Comparison of ENCODE assay signal across 8 cellular contexts in the genomic region with DNA sequence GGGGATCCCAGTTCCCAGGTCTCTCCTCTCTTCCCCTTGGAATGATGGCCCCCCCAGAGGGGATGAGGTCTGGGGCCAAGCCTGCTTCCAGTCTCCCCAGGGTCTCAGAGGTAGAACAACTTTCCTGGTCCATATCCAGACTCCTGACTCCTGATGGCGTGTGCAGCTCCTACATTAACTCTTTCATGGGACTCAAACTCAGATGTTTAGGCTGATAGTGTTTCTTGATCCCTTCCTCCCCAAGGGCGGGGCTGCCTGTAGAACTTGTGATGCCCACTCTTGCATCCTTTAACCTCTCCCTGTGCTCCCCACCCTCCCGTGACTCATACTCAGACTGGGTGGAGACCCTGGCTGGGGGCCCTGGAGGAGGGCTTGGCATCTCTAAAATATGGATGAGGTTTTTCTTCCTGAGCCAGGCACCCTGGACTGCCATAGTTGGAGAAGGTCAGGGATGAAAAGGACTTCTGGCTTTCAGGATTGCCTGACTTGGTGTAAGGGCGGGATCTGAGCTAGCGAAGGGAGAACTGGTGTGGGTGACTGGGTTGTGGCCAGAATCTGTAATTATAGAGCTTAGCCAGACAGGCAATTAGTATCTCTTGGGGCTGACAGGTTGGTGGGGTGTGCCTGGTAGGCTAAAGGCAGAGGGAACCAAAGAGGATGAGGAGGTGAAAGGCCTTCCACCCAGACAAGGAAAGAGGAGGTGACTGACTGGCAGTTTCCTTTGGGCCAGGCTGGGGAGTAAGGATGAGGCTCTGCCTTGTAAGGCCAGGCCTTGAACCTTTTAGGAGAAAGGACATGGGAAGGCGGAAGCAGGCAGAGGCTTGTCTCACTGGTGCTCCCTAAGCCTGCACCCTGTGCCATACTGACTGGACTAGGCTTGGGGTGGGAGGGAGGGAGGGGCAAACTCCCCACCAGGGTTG. TPM values are rescaled to one million over a fixed set of nuclear protein-coding genes. Genes with fewer than 3 reads are reported as not detected.
A peak's percentile ranks its signal among the peaks of the same experiment; 100 is the strongest.
DNase-seq lines count a peak whose midpoint lies in the region; FAIRE-seq and TF ChIP-seq lines count a peak whose summit lies in the region.

No MANE protein-coding gene starts in this region.

- peak overlapping the region; percentile 78 for H3K27ac ChIP-seq in SJSA1

- no peak overlapping the region for H2AFZ ChIP-seq in neuron (ENCODE audit: low read depth, low read length)

- H3K4me3 ChIP-seq in SJSA1 (peak overlapping the region; percentile 95), epithelial cell of proximal tubule (ENCODE audit: low read depth, low read length) (peak overlapping the region; percentile 64), neuron (ENCODE audit: low read length) (peak overlapping the region; percentile 95)

- TF ChIP-seq CTCF in epithelial cell of proximal tubule (conservative IDR thresholded peaks at IDR 0.05; ENCODE audit: low read depth, low read length), result no peak

- FAIRE-seq in H54 (lab: Jason Lieb, UNC), result no peak

- peaks cover 38% of the 10 kb centered on the region for H3K36me3 ChIP-seq in SJSA1
- H3K36me3 ChIP-seq in neuron (ENCODE audit: insufficient read depth, low read length), result peaks cover 19% of the 10 kb centered on the region

- TF ChIP-seq POLR2A in H54 (IDR thresholded peaks at IDR 0.05; ENCODE audit: low read depth, low read length), result no peak

- no peaks in the 10 kb centered on the region for H3K9me3 ChIP-seq in SJSA1 (replicated peaks)
- H3K9me3 ChIP-seq in neuron (ENCODE audit: low read length), result no peaks in the 10 kb centered on the region

- H3K4me1 ChIP-seq in SJSA1 (replicated peaks) (peaks cover 15% of the 10 kb centered on the region), neuron (ENCODE audit: insufficient read depth, low read length) (peaks cover 26% of the 10 kb centered on the region)

- peak; percentile 70 for DNase-seq in H54 (ENCODE audit: insufficient read length, low spot score)
- no peak for DNase-seq in SJSA1 (ENCODE audit: low read depth in 1 of 2, low spot score in 2 of 2)
- no peak for DNase-seq in epithelial cell of proximal tubule (ENCODE audit: low read depth)
- DNase-seq in superior temporal gyrus (ENCODE audit: extremely low spot score), result no peak
- no peak for DNase-seq in central memory CD4-positive, alpha-beta T cell
- DNase-seq in amygdala (lab: John Stamatoyannopoulos, UW), result no peak
- no peak for DNase-seq in globus pallidus (ENCODE audit: low spot score)

- H3K27me3 ChIP-seq in SJSA1 (replicated peaks) (no peaks in the 10 kb centered on the region), neuron (ENCODE audit: insufficient read depth, low read length) (peaks cover 9% of the 10 kb centered on the region)

RNA-seq across cellular contexts. Expression of a gene that starts 1.5 kb away (rescaled TPM):
- total RNA-seq in SJSA1 (2014; rRNA removed; shearing (Covaris generic)), result 36.9 and 77.8 TPM in 2 replicates
- total RNA-seq in epithelial cell of proximal tubule, result 26.6 and 30.6 TPM in 2 replicates

RNA-seq across cellular contexts. Expression of a gene that starts 5.9 kb away (rescaled TPM):
- total RNA-seq in SJSA1 (2014; rRNA removed; shearing (Covaris generic)), result not detected in 2 replicates
- total RNA-seq in epithelial cell of proximal tubule, result not detected in 2 replicates

RNA-seq across cellular contexts. Expression of a gene that starts 54.4 kb away (rescaled TPM):
- 175 and 184 TPM in 2 replicates for total RNA-seq in SJSA1 (2014; rRNA removed; shearing (Covaris generic))
- 86.1 and 149 TPM in 2 replicates for total RNA-seq in epithelial cell of proximal tubule
